Comparison of ENCODE assay signal across 10 cellular contexts in the genomic region with DNA sequence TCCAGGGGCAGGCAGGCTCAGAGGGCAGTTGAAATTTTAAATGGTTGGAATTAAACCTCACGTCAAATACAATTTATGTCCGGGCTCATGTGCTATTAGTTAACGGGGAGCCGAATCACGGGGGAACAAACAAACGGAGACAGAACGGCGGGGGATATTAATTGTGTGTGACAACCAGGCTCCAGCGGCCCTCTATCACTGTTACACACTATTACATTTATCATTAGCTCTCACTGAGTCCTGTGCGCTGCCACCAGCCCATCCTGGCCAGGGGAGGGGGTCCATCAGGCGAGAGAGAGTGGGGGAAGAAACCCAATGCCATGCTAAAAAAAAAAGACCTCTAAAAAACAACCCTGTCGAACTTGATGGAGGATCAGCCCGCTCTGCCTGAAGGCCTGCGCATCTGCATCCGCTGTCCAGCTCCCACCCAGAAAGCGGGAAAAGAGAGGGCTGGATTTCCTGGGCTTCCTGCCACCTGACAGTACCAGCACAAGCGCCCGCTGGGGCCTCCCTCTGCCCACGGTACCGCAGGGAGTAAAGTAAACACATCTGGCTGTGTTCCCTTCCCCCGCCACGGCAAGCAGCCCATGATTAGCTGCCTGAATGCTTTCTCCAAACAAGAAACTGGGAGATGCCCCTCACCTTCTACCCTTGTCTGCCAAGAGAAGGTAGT. TPM values are rescaled to one million over a fixed set of nuclear protein-coding genes. Genes with fewer than 3 reads are reported as not detected.
DNase-seq lines count a peak whose midpoint lies in the region; ATAC-seq, FAIRE-seq and TF ChIP-seq lines count a peak whose summit lies in the region.
"Had no signal": no experiment of that assay in that cellular context is flagged by ENCODE, and none has a peak within 500 bp of the region (broad histone marks: within the 10 kb centered on the region; RNA-seq: fewer than 3 reads in every experiment).

No MANE protein-coding gene starts in this region.

- H3K36me3 ChIP-seq in neural progenitor cell: no peaks in the 10 kb centered on the region

- H3K27ac Mint-ChIP-seq in neural progenitor cell: no peak overlapping the region

- peak; percentile 58 for DNase-seq in Daoy (ENCODE audit: low read depth)
- DNase-seq in NCI-H2107 treated with DMSO at 0.1 percent for 48 hours (lab: John Stamatoyannopoulos, UW; ENCODE audit: unreplicated experiment): peak; percentile 83
- DNase-seq in astrocyte of the spinal cord (ENCODE audit: low read depth, low spot score): peak; percentile 44
- peak; percentile 42 for DNase-seq in neural progenitor cell (ENCODE audit: low spot score)
- no peak for DNase-seq in stimulated activated CD4-positive, alpha-beta T cell treated with anti-CD3 and anti-CD28 coated beads, Interleukin-15, amount 100 ng/mL, for 24 hours
- no peak for DNase-seq in activated naive CD4-positive, alpha-beta T cell treated with anti-CD3 and anti-CD28 coated beads, Interleukin-2, amount 50 U/mL, for 16 hours
- no peak for DNase-seq in urothelium cell line (ENCODE audit: low spot score)
- DNase-seq: MM.1S had no signal

- H3K4me1 ChIP-seq in neural progenitor cell: peaks cover 30% of the 10 kb centered on the region

- H2AFZ ChIP-seq in neural progenitor cell (replicated peaks): no peak overlapping the region

- no peaks in the 10 kb centered on the region for H4K20me1 ChIP-seq in neural progenitor cell (ENCODE audit: low read depth)

- H3K27ac ChIP-seq in neural progenitor cell: no peak overlapping the region
- H3K27ac ChIP-seq: coronary artery had no signal

- H3K9me3 ChIP-seq in neural progenitor cell (ENCODE audit: low read depth): no peaks in the 10 kb centered on the region

- H3K4me2 ChIP-seq in neural progenitor cell: peak overlapping the region; percentile 44

- peaks cover 12% of the 10 kb centered on the region for H3K27me3 Mint-ChIP-seq in neural progenitor cell (ENCODE audit: insufficient read depth, low read depth)

- H3K27me3 ChIP-seq in neural progenitor cell: no peaks in the 10 kb centered on the region

- no peak for ATAC-seq in GM18867 (IDR thresholded peaks at IDR 0.05; ENCODE audit: unreplicated experiment)

- FAIRE-seq in urothelium cell line (lab: Jason Lieb, UNC): no peak

- peaks cover 23% of the 10 kb centered on the region for H3F3A ChIP-seq in neural progenitor cell (ENCODE audit: low read depth)

- H3K4me3 ChIP-seq in astrocyte of the spinal cord (ENCODE audit: low read depth, low read length) (no peak overlapping the region), neural progenitor cell (no peak overlapping the region)
- H3K4me3 ChIP-seq: coronary artery had no signal

- in situ Hi-C loops in astrocyte of the spinal cord (cut with HindIII; ENCODE audit: low sequenced_read_pairs): no loop called here

- peaks cover 18% of the 10 kb centered on the region for H3K36me3 Mint-ChIP-seq in neural progenitor cell

- TF ChIP-seq CTCF in astrocyte of the spinal cord (IDR thresholded peaks at IDR 0.05; ENCODE audit: low read depth, low read length): no peak
- TF ChIP-seq CTCF in neural progenitor cell (IDR thresholded peaks at IDR 0.05): no peak

- H3K4me1 Mint-ChIP-seq in neural progenitor cell: peaks cover 17% of the 10 kb centered on the region

- no peak overlapping the region for H3K4me3 Mint-ChIP-seq in neural progenitor cell

- H3K9me3 Mint-ChIP-seq in neural progenitor cell: no peaks in the 10 kb centered on the region

- no peaks in the 10 kb centered on the region for H3K79me2 ChIP-seq in neural progenitor cell (ENCODE audit: low read depth)

- H3K9ac ChIP-seq in neural progenitor cell: no peak overlapping the region

RNA-seq across cellular contexts. Expression of gene PIPOX, which starts 41.7 kb away (rescaled TPM):
- 0.34 TPM in 1 of 2 replicates, not detected in the other for total RNA-seq in Daoy (2014; rRNA removed; shearing (Covaris generic))
- total RNA-seq in neural progenitor cell (ENCODE audit: low replicate concordance): 3.7 and 8.8 TPM in 2 replicates

Comparison
In these comparisons a context has a peak if more than half of its experiments do, and no peak if none do; other contexts are left out.
1. DNase-seq: peak in Daoy (single experiment), NCI-H2107 treated with DMSO at 0.1 percent for 48 hours (single experiment), astrocyte of the spinal cord (single experiment) and neural progenitor cell (single experiment); none in stimulated activated CD4-positive, alpha-beta T cell treated with anti-CD3 and anti-CD28 coated beads, Interleukin-15, amount 100 ng/mL, for 24 hours (single experiment), activated naive CD4-positive, alpha-beta T cell treated with anti-CD3 and anti-CD28 coated beads, Interleukin-2, amount 50 U/mL, for 16 hours (single experiment) and urothelium cell line (single experiment).